20 cellular contexts compared by ENCODE assay signal in genomic region chr5:90054612-90055011, GRCh38.
DNase-seq lines count a peak whose midpoint lies in the region; ATAC-seq, FAIRE-seq and TF ChIP-seq lines count a peak whose summit lies in the region.
"Had no signal": no experiment of that assay in that cellular context is flagged by ENCODE, and none has a peak within 500 bp of the region (broad histone marks: within the 10 kb centered on the region; RNA-seq: fewer than 3 reads in every experiment).

No MANE protein-coding gene starts in this region.

- no peaks in the 10 kb centered on the region for H4K20me1 ChIP-seq in HCT116 (ENCODE audit: insufficient read depth)

- H3K4me2 ChIP-seq in HCT116 (ENCODE audit: low read length) = no peak overlapping the region

- no TSS peak for BruUV-seq in HCT116 (replicated peaks; lab: Mats Ljungman, UMichigan)

- H3K79me2 ChIP-seq in HCT116 (ENCODE audit: insufficient read depth, low read length) = no peaks in the 10 kb centered on the region

- H3K9ac ChIP-seq in HCT116 (ENCODE audit: low read length) = no peak overlapping the region
- H3K9ac ChIP-seq: GM23248 had no signal

- H3K27me3 ChIP-seq in HCT116 (ENCODE audit: insufficient read depth, low read length) = no peaks in the 10 kb centered on the region
- H3K27me3 ChIP-seq: Peyer's patch had no signal

- ATAC-seq in HCT116 (no peak), SK-N-SH treated with all-trans-retinoic acid at 6 μM for 48 hours (no peak), GM18505 (IDR thresholded peaks at IDR 0.05; ENCODE audit: unreplicated experiment) (no peak)

- RAD21 ChIA-PET in HCT116 (lab: Charles Lee; ENCODE audit: low non-redundant PET in 1 of 2, low total read pairs in 2 of 2, uncharacterized antibody in 2 of 2, unreplicated experiment in 2 of 2) = no interaction called here

- CTCF ChIA-PET in HCT116 (lab: Charles Lee) = no interaction called here

- no peak for DNase-seq in HCT116 (ENCODE audit: low read depth, low spot score)
- peak; percentile 63 for DNase-seq in epithelial cell of esophagus (ENCODE audit: low read depth)
- peak; percentile 6 for DNase-seq in urothelium cell line (ENCODE audit: low spot score)
- DNase-seq in NCI-H2081 (lab: John Stamatoyannopoulos, UW) = no peak
- no peak for DNase-seq in NCI-H774 (lab: John Stamatoyannopoulos, UW)
- DNase-seq: ACHN; CD4-positive, alpha-beta T cell; GM23248; KBM-7; NCI-H1092 treated with DMSO at 0.1 percent for 48 hours; NCI-H187; NCI-H446 treated with DMSO at 0.1 percent for 48 hours; Peyer's patch; SHP77 treated with DMSO at 0.1 percent for 48 hours had no signal

- TF ChIP-seq CTCF in HCT116 (IDR thresholded peaks at IDR 0.05 in 2 of 3, conservative IDR thresholded peaks at IDR 0.05 in 1 of 3; ENCODE audit: borderline replicate concordance in 1 of 3, insufficient read depth in 1 of 3, low read depth in 2 of 3, low read length in 2 of 3) (no peak), epithelial cell of esophagus (IDR thresholded peaks at IDR 0.05; ENCODE audit: insufficient read depth, low read depth, low read length, missing control alignments) (no peak)

- no peaks in the 10 kb centered on the region for H3K9me2 ChIP-seq in HCT116 (ENCODE audit: insufficient read depth)

- H3K36me3 ChIP-seq in HCT116 (ENCODE audit: control insufficient read depth in 1 of 2, insufficient read depth in 2 of 2, low read length in 2 of 2) = no peaks in the 10 kb centered on the region
- H3K36me3 ChIP-seq: Peyer's patch had no signal

- POLR2A ChIA-PET in HCT116 (lab: Charles Lee) = no interaction called here

- peaks cover 0 to 11% of the 10 kb centered on the region in 2 experiments; a peak in 2 of 4 replicates for H3K4me1 ChIP-seq in HCT116 (ENCODE audit: control insufficient read depth in 1 of 2, insufficient read depth in 2 of 2, low read length in 2 of 2)
- H3K4me1 ChIP-seq: Peyer's patch had no signal

- no peak for TF ChIP-seq RAD21 in HCT116 (IDR thresholded peaks at IDR 0.05; ENCODE audit: low read depth)

- FAIRE-seq in urothelium cell line (lab: Jason Lieb, UNC) = no peak
- FAIRE-seq: D721Med, GM18507, GM19239 had no signal

- intact Hi-C loops in HCT116 (cut with micrococcal nuclease) = no loop called here

- H2AFZ ChIP-seq in HCT116 (ENCODE audit: low read depth, low read length, poor library complexity, severe bottlenecking) = peak overlapping the region; percentile 42
- H2AFZ ChIP-seq: GM23248 had no signal

- TF ChIP-seq POLR2A in HCT116 (IDR thresholded peaks at IDR 0.05; ENCODE audit: borderline replicate concordance, extremely low read depth, insufficient read depth, insufficient read length) = no peak
- TF ChIP-seq POLR2A in GM18505 (IDR thresholded peaks at IDR 0.05; ENCODE audit: borderline replicate concordance, extremely low read depth, insufficient read depth, insufficient read length) = no peak

- H3K4me3 ChIP-seq in HCT116 (replicated peaks in 1 of 2; ENCODE audit: low read depth in 1 of 2, low read length in 2 of 2) (no peak overlapping the region), epithelial cell of esophagus (ENCODE audit: low read length) (no peak overlapping the region)
- H3K4me3 ChIP-seq: GM23248, Peyer's patch had no signal

- H3K27ac ChIP-seq in HCT116 (ENCODE audit: low read depth, low read length) = no peak overlapping the region
- H3K27ac ChIP-seq: GM23248, HL-60, Peyer's patch had no signal

- no peaks in the 10 kb centered on the region for H3K9me3 ChIP-seq in HCT116 (ENCODE audit: control insufficient read depth in 1 of 2, insufficient read depth in 1 of 2, low read depth in 1 of 2, low read length in 2 of 2)
- H3K9me3 ChIP-seq: Peyer's patch had no signal

TF ChIP-seq in HCT116, 20 proteins besides CTCF, POLR2A, EP300 and RAD21:
- TF ChIP-seq, protein P1, sequence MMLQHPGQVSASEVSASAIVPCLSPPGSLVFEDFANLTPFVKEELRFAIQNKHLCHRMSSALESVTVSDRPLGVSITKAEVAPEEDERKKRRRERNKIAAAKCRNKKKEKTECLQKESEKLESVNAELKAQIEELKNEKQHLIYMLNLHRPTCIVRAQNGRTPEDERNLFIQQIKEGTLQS (IDR thresholded peaks at IDR 0.05) = no peak
- TF ChIP-seq TCF7L2 (IDR thresholded peaks at IDR 0.05; ENCODE audit: borderline replicate concordance, extremely low read depth, insufficient read depth, insufficient read length) = no peak
- no peak for TF ChIP-seq CBX3 (IDR thresholded peaks at IDR 0.05; ENCODE audit: low read depth)
- TF ChIP-seq, protein P2, sequence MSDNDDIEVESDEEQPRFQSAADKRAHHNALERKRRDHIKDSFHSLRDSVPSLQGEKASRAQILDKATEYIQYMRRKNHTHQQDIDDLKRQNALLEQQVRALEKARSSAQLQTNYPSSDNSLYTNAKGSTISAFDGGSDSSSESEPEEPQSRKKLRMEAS (IDR thresholded peaks at IDR 0.05) = no peak
- TF ChIP-seq SRF (IDR thresholded peaks at IDR 0.05; ENCODE audit: low read depth) = no peak

TF ChIP-seq in SK-N-SH treated with all-trans-retinoic acid at 6 μM for 48 hours, 23 proteins besides CTCF, POLR2A, EP300 and RAD21:
- TF ChIP-seq ISL1 (CRISPR knock-in tag; IDR thresholded peaks at IDR 0.05) (peak; percentile 42; the same call in 1 of the 2 replicates), CSRNP3 (CRISPR knock-in tag; IDR thresholded peaks at IDR 0.05) (no peak)

Comparison
In these comparisons a context has a peak if more than half of its experiments do, and no peak if none do; other contexts are left out.
1. DNase-seq: peak in epithelial cell of esophagus (single experiment) and urothelium cell line (single experiment); none in HCT116 (single experiment), NCI-H2081 (0 of 2) and NCI-H774 (single experiment).